ENCODE assay signal across 1 cellular context in the genomic region with DNA sequence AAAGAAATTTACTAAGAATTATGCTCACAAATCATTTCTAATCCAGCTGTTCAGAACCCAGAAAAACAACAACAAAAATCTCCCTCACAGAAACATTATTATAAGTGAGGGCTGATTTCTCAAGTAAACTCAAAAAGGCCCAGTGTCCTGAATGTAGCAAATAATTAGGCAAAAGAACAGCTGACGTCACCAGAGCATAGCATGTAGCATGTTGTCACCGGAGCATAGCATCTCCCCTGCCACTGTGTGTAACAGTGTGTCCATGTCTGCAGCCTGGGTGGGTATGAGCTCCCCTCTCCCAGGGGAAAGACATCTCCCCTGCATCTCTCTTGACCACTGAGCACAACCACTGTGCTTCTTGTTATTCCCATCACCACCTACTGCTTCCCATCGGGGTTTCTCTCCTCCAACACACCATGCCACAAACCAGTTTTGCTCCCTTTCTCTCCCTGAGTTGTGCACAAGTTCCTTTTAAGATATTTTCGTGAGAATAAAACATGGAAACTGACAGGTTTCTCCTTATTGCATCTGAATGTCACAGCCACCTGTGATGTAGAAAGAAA.
TF ChIP-seq lines count a peak whose summit lies in the region.

No MANE protein-coding gene starts in this region.

TF ChIP-seq in GM23338, 12 proteins besides CTCF, POLR2A, EP300 and RAD21 (continued from another document):
- TF ChIP-seq, protein P1, sequence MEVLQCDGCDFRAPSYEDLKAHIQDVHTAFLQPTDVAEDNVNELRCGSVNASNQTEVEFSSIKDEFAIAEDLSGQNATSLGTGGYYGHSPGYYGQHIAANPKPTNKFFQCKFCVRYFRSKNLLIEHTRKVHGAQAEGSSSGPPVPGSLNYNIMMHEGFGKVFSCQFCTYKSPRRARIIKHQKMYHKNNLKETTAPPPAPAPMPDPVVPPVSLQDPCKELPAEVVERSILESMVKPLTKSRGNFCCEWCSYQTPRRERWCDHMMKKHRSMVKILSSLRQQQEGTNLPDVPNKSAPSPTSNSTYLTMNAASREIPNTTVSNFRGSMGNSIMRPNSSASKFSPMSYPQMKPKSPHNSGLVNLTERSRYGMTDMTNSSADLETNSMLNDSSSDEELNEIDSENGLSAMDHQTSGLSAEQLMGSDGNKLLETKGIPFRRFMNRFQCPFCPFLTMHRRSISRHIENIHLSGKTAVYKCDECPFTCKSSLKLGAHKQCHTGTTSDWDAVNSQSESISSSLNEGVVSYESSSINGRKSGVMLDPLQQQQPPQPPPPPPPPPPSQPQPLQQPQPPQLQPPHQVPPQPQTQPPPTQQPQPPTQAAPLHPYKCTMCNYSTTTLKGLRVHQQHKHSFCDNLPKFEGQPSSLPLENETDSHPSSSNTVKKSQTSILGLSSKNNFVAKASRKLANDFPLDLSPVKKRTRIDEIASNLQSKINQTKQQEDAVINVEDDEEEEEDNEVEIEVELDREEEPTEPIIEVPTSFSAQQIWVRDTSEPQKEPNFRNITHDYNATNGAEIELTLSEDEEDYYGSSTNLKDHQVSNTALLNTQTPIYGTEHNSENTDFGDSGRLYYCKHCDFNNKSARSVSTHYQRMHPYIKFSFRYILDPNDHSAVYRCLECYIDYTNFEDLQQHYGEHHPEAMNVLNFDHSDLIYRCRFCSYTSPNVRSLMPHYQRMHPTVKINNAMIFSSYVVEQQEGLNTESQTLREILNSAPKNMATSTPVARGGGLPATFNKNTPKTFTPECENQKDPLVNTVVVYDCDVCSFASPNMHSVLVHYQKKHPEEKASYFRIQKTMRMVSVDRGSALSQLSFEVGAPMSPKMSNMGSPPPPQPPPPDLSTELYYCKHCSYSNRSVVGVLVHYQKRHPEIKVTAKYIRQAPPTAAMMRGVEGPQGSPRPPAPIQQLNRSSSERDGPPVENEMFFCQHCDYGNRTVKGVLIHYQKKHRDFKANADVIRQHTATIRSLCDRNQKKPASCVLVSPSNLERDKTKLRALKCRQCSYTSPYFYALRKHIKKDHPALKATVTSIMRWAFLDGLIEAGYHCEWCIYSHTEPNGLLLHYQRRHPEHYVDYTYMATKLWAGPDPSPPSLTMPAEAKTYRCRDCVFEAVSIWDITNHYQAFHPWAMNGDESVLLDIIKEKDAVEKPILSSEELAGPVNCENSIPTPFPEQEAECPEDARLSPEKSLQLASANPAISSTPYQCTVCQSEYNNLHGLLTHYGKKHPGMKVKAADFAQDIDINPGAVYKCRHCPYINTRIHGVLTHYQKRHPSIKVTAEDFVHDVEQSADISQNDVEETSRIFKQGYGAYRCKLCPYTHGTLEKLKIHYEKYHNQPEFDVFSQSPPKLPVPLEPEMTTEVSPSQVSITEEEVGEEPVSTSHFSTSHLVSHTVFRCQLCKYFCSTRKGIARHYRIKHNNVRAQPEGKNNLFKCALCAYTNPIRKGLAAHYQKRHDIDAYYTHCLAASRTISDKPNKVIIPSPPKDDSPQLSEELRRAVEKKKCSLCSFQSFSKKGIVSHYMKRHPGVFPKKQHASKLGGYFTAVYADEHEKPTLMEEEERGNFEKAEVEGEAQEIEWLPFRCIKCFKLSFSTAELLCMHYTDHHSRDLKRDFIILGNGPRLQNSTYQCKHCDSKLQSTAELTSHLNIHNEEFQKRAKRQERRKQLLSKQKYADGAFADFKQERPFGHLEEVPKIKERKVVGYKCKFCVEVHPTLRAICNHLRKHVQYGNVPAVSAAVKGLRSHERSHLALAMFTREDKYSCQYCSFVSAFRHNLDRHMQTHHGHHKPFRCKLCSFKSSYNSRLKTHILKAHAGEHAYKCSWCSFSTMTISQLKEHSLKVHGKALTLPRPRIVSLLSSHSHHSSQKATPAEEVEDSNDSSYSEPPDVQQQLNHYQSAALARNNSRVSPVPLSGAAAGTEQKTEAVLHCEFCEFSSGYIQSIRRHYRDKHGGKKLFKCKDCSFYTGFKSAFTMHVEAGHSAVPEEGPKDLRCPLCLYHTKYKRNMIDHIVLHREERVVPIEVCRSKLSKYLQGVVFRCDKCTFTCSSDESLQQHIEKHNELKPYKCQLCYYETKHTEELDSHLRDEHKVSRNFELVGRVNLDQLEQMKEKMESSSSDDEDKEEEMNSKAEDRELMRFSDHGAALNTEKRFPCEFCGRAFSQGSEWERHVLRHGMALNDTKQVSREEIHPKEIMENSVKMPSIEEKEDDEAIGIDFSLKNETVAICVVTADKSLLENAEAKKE (CRISPR knock-in tag; IDR thresholded peaks at IDR 0.05) = no peak
- no peak for TF ChIP-seq EZH2phosphoT487 (IDR thresholded peaks at IDR 0.05; ENCODE audit: unreplicated experiment)
- no peak for TF ChIP-seq EZH2 (IDR thresholded peaks at IDR 0.05; ENCODE audit: low read depth, unreplicated experiment)
- TF ChIP-seq POLR2AphosphoS5 (IDR thresholded peaks at IDR 0.05; ENCODE audit: low read depth) = no peak
- TF ChIP-seq JUNB (IDR thresholded peaks at IDR 0.05; ENCODE audit: unreplicated experiment) = no peak
- no peak for TF ChIP-seq NANOG (IDR thresholded peaks at IDR 0.05; ENCODE audit: borderline replicate concordance)
- TF ChIP-seq, protein P2, sequence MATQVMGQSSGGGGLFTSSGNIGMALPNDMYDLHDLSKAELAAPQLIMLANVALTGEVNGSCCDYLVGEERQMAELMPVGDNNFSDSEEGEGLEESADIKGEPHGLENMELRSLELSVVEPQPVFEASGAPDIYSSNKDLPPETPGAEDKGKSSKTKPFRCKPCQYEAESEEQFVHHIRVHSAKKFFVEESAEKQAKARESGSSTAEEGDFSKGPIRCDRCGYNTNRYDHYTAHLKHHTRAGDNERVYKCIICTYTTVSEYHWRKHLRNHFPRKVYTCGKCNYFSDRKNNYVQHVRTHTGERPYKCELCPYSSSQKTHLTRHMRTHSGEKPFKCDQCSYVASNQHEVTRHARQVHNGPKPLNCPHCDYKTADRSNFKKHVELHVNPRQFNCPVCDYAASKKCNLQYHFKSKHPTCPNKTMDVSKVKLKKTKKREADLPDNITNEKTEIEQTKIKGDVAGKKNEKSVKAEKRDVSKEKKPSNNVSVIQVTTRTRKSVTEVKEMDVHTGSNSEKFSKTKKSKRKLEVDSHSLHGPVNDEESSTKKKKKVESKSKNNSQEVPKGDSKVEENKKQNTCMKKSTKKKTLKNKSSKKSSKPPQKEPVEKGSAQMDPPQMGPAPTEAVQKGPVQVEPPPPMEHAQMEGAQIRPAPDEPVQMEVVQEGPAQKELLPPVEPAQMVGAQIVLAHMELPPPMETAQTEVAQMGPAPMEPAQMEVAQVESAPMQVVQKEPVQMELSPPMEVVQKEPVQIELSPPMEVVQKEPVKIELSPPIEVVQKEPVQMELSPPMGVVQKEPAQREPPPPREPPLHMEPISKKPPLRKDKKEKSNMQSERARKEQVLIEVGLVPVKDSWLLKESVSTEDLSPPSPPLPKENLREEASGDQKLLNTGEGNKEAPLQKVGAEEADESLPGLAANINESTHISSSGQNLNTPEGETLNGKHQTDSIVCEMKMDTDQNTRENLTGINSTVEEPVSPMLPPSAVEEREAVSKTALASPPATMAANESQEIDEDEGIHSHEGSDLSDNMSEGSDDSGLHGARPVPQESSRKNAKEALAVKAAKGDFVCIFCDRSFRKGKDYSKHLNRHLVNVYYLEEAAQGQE (IDR thresholded peaks at IDR 0.05; ENCODE audit: unreplicated experiment) = no peak
- no peak for TF ChIP-seq CREB1 (CRISPR knock-in tag; IDR thresholded peaks at IDR 0.05; ENCODE audit: low read depth)
- no peak for TF ChIP-seq ZNF331 (CRISPR knock-in tag; IDR thresholded peaks at IDR 0.05; ENCODE audit: low read depth)
- no peak for TF ChIP-seq ZNF114 (CRISPR knock-in tag; IDR thresholded peaks at IDR 0.05)
